In genomic region chr20:31566658-31567379, GRCh38 we compare ENCODE assay signal across 7 cellular contexts. TPM values are rescaled to one million over a fixed set of nuclear protein-coding genes. Genes with fewer than 3 reads are reported as not detected.
DNase-seq lines count a peak whose midpoint lies in the region; ATAC-seq and TF ChIP-seq lines count a peak whose summit lies in the region.

No MANE protein-coding gene starts in this region.

- H3K4me2 ChIP-seq in neuronal stem cell (ENCODE audit: insufficient read depth, low read length, poor library complexity, severe bottlenecking) = no peak overlapping the region

- DNase-seq in GM13977 (ENCODE audit: low spot score) (no peak), NCI-H2107 (lab: John Stamatoyannopoulos, UW) (peak; percentile 59), neuronal stem cell (ENCODE audit: low spot score) (no peak), KG1 (lab: John Stamatoyannopoulos, UW) (no peak)

- no peaks in the 10 kb centered on the region for H3K4me1 ChIP-seq in neuronal stem cell (ENCODE audit: control insufficient read depth in 2 of 2, insufficient read depth in 1 of 2, low read depth in 1 of 2, low read length in 2 of 2)

- no peak overlapping the region for H3K27ac ChIP-seq in neuronal stem cell (replicated peaks; ENCODE audit: low read length)

- H3K9ac ChIP-seq in neuronal stem cell (ENCODE audit: low read depth, low read length, poor library complexity) = no peak overlapping the region

- no peaks in the 10 kb centered on the region for H3K27me3 ChIP-seq in neuronal stem cell (ENCODE audit: control insufficient read depth in 3 of 3, insufficient read depth in 3 of 3, low read depth in 1 of 3, low read length in 3 of 3)

- H2BK12ac ChIP-seq in neuronal stem cell (ENCODE audit: low read length) = no peak overlapping the region

- ATAC-seq in GM21825 (IDR thresholded peaks at IDR 0.05; ENCODE audit: unreplicated experiment) (no peak), GM19395 (IDR thresholded peaks at IDR 0.05; ENCODE audit: unreplicated experiment) (no peak)

- H3K4me1 Mint-ChIP-seq in activated naive CD4-positive, alpha-beta T cell treated with anti-CD3 and anti-CD28 coated beads, Interleukin-2, amount 50 U/mL, for 24 hours = peaks cover 14% of the 10 kb centered on the region

- no peaks in the 10 kb centered on the region for H3K27me3 Mint-ChIP-seq in activated naive CD4-positive, alpha-beta T cell treated with anti-CD3 and anti-CD28 coated beads, Interleukin-2, amount 50 U/mL, for 24 hours

- H3K4ac ChIP-seq in neuronal stem cell (ENCODE audit: low read length) = no peak overlapping the region

- no peak overlapping the region for H3K4me3 Mint-ChIP-seq in activated naive CD4-positive, alpha-beta T cell treated with anti-CD3 and anti-CD28 coated beads, Interleukin-2, amount 50 U/mL, for 24 hours

- H3K23ac ChIP-seq in neuronal stem cell (ENCODE audit: low read depth, low read length, poor library complexity) = peak overlapping the region; percentile 18

- H2BK120ac ChIP-seq in neuronal stem cell (ENCODE audit: low read depth, low read length) = no peak overlapping the region

- peaks cover 33 to 71% of the 10 kb centered on the region in 2 donors for H3K36me3 ChIP-seq in neuronal stem cell (replicated peaks in 1 of 2; ENCODE audit: control insufficient read depth in 2 of 2, insufficient read depth in 2 of 2, low read length in 2 of 2)

- H3K14ac ChIP-seq in neuronal stem cell (ENCODE audit: low read length) = peak overlapping the region; percentile 25

- in situ Hi-C loops in GM13977 (cut with MboI; ENCODE audit: low pct_unique_long_range_greater_than_20kb, low sequenced_read_pairs, unreplicated experiment) = no loop called here

- no peak overlapping the region for H2BK15ac ChIP-seq in neuronal stem cell (ENCODE audit: low read length)

- peak; percentile 7 for TF ChIP-seq CTCF in GM13977 (IDR thresholded peaks at IDR 0.05; ENCODE audit: extremely low read depth, insufficient read depth, missing control alignments)

- no CpG with 5 or more reads among the region's 14 CpGs for WGBS in neuronal stem cell (ENCODE audit: extremely low coverage in 2 of 2, insufficient read length in 2 of 2, insufficient replicate concordance in 1 of 2), 2 donors

- H4K8ac ChIP-seq in neuronal stem cell (ENCODE audit: low read depth, low read length) = no peak overlapping the region

- peak overlapping the region; percentile 49 for H2BK5ac ChIP-seq in neuronal stem cell (ENCODE audit: low read length)

- no peaks in the 10 kb centered on the region for H3K9me3 Mint-ChIP-seq in activated naive CD4-positive, alpha-beta T cell treated with anti-CD3 and anti-CD28 coated beads, Interleukin-2, amount 50 U/mL, for 24 hours

- no peaks in the 10 kb centered on the region for H3K79me1 ChIP-seq in neuronal stem cell (ENCODE audit: low read depth, low read length)

- H2AK5ac ChIP-seq in neuronal stem cell (ENCODE audit: low read depth, low read length) = no peak overlapping the region

- H3K18ac ChIP-seq in neuronal stem cell (ENCODE audit: low read length) = no peak overlapping the region

- H3K27ac Mint-ChIP-seq in activated naive CD4-positive, alpha-beta T cell treated with anti-CD3 and anti-CD28 coated beads, Interleukin-2, amount 50 U/mL, for 24 hours = peak overlapping the region; percentile 83

- no peaks in the 10 kb centered on the region for H3K9me3 ChIP-seq in neuronal stem cell (replicated peaks in 1 of 2; ENCODE audit: control insufficient read depth in 2 of 2, insufficient read depth in 1 of 2, low read depth in 1 of 2, low read length in 2 of 2)

- H2AFZ ChIP-seq in neuronal stem cell (ENCODE audit: low read length) = no peak overlapping the region

- no peak overlapping the region for H3K4me3 ChIP-seq in neuronal stem cell (ENCODE audit: low read length in 2 of 2)

- H3K36me3 Mint-ChIP-seq in activated naive CD4-positive, alpha-beta T cell treated with anti-CD3 and anti-CD28 coated beads, Interleukin-2, amount 50 U/mL, for 24 hours = peaks cover 5% of the 10 kb centered on the region

- no peak overlapping the region for H4K91ac ChIP-seq in neuronal stem cell (ENCODE audit: low read depth, low read length, poor library complexity)

RNA-seq across cellular contexts. Expression of gene ID1, which starts 38.3 kb away (rescaled TPM):
- polyA plus RNA-seq in neuronal stem cell (2013, experiment 1 of 2) = 60.4 TPM
- polyA plus RNA-seq in neuronal stem cell (2013, experiment 2 of 2) = 58.3 TPM

RNA-seq across cellular contexts. Expression of gene HM13, which starts 52.6 kb away (rescaled TPM):
- 81.6 TPM for polyA plus RNA-seq in neuronal stem cell (2013, experiment 1 of 2)
- 82.1 TPM for polyA plus RNA-seq in neuronal stem cell (2013, experiment 2 of 2)
